Comparison of ENCODE assay signal across 9 cellular contexts in genomic region chr1:223708001-223708359, GRCh38. TPM values are rescaled to one million over a fixed set of nuclear protein-coding genes. Genes with fewer than 3 reads are reported as not detected.
A peak's percentile ranks its signal among the peaks of the same experiment; 100 is the strongest.
DNase-seq lines count a peak whose midpoint lies in the region; ATAC-seq, FAIRE-seq and TF ChIP-seq lines count a peak whose summit lies in the region.
"Had no signal": no experiment of that assay in that cellular context is flagged by ENCODE, and none has a peak within 500 bp of the region (broad histone marks: within the 10 kb centered on the region; RNA-seq: fewer than 3 reads in every experiment).

No MANE protein-coding gene starts in this region.

- BruUV-seq in HepG2 (replicated peaks; lab: Mats Ljungman, UMichigan): no TSS peak

- POLR2A ChIA-PET in HepG2 (lab: Yijun Ruan, JAX): interaction anchor here (0.7 to 2.7 kb wide), 6 partner anchors 11 to 285 kb away, joined by 3 to 11 read pairs (median 4); partner anchors contain the start of gene TP53BP2

- CTCF ChIA-PET in HepG2 (lab: Yijun Ruan, JAX; ENCODE audit: low intra/inter-chr PET ratio, low total read pairs): interaction anchor here (1.0 kb wide), 1 partner anchor 10 kb away, joined by 3 read pairs; no protein-coding TSS in a partner anchor

- H3K27ac ChIP-seq in adrenal gland: peak overlapping the region; percentile 77 to 97 (median 90)
- H3K27ac ChIP-seq in HepG2 (ENCODE audit: extremely low read length, insufficient read depth, low read length): peak overlapping the region; percentile 28
- H3K27ac ChIP-seq in transverse colon: peak overlapping the region; percentile 81 to 89 (median 86)

- no peak for TF ChIP-seq RAD21 in HepG2 (CRISPR knock-in tag; IDR thresholded peaks at IDR 0.05)

- H3K27me3 ChIP-seq in adrenal gland: no peaks in the 10 kb centered on the region
- H3K27me3 ChIP-seq in HepG2 (ENCODE audit: control insufficient read depth in 1 of 2, insufficient read depth in 2 of 2, low read length in 2 of 2): peaks cover 1 to 60% of the 10 kb centered on the region in 2 experiments; a peak in 4 of 5 replicates
- H3K27me3 ChIP-seq in transverse colon: no peaks in the 10 kb centered on the region

- peak overlapping the region; percentile 66 for H3K4me2 ChIP-seq in HepG2 (ENCODE audit: low read depth, low read length)

- H3K4me3 ChIP-seq in adrenal gland: no peak overlapping the region
- peak overlapping the region in 1 of 3 experiments; percentile 19; a peak in 1 of 6 replicates for H3K4me3 ChIP-seq in HepG2 (replicated peaks in 1 of 3; ENCODE audit: insufficient read depth in 1 of 3, low read depth in 2 of 3, low read length in 3 of 3)
- H3K4me3 ChIP-seq in transverse colon: no peak overlapping the region

- DNase-seq in NCI-H146 (lab: John Stamatoyannopoulos, UW): peak; percentile 74
- DNase-seq in NCI-H146 treated with DMSO at 0.1 percent for 48 hours (lab: John Stamatoyannopoulos, UW; ENCODE audit: unreplicated experiment): no peak
- DNase-seq in adrenal gland: peak in 1 of 7 donors; percentile 45
- peak; percentile 91 for DNase-seq in HepG2 (ENCODE audit: low spot score)
- peak; percentile 44 for DNase-seq in transverse colon

- H3K9ac ChIP-seq in HepG2 (ENCODE audit: insufficient read depth, low read depth, low read length): no peak overlapping the region

- TF ChIP-seq EP300 in HepG2 (IDR thresholded peaks at IDR 0.05; ENCODE audit: low read depth in 2 of 2, low read length in 2 of 2) (peak in 1 of 2 experiments; percentile 69; a peak in 1 of 4 replicates), HepG2 (CRISPR knock-in tag; IDR thresholded peaks at IDR 0.05; ENCODE audit: borderline replicate concordance) (peak; percentile 42; the same call in 1 of the 2 replicates), transverse colon (IDR thresholded peaks at IDR 0.05; ENCODE audit: low read depth) (no peak)

- H4K20me1 ChIP-seq in HepG2 (ENCODE audit: insufficient read depth, low read length): no peaks in the 10 kb centered on the region

- H3K9me3 ChIP-seq in adrenal gland (replicated peaks in 1 of 3): no peaks in the 10 kb centered on the region
- no peaks in the 10 kb centered on the region for H3K9me3 ChIP-seq in HepG2 (ENCODE audit: low read length)
- H3K9me3 ChIP-seq in transverse colon: no peaks in the 10 kb centered on the region

- TF ChIP-seq POLR2A in adrenal gland (IDR thresholded peaks at IDR 0.05) (no peak), HepG2 (IDR thresholded peaks at IDR 0.05; ENCODE audit: insufficient read depth in 1 of 2, low read depth in 2 of 2, low read length in 2 of 2) (no peak), transverse colon (IDR thresholded peaks at IDR 0.05) (no peak)

- peak; percentile 63 for FAIRE-seq in HepG2 (lab: Jason Lieb, UNC)
- FAIRE-seq: A204.1 had no signal

- ATAC-seq in HepG2 (peak; percentile 62), GM21825 (IDR thresholded peaks at IDR 0.05; ENCODE audit: unreplicated experiment) (no peak), GM18502 (IDR thresholded peaks at IDR 0.05; ENCODE audit: poor library complexity, unreplicated experiment) (no peak), HG02610 (IDR thresholded peaks at IDR 0.05; ENCODE audit: unreplicated experiment) (no peak)

- in situ Hi-C loops in HepG2 (cut with HindIII; ENCODE audit: extremely low pct_ligation_motif_present, low pct_unique_long_range_greater_than_20kb): no loop called here
- in situ Hi-C loops in transverse colon (cut with MboI; ENCODE audit: low pct_ligation_motif_present in 1 of 4, low pct_unique_long_range_greater_than_20kb in 1 of 4, low sequenced_read_pairs in 3 of 4): loop anchor here in 2 of 4 donors (5.0 to 10.0 kb wide), 2 partner anchors 44 to 47 kb away; no protein-coding TSS in a partner anchor

- TF ChIP-seq CTCF in adrenal gland (IDR thresholded peaks at IDR 0.05) (peak in 3 of 6 experiments; percentile 22 to 41 (median 38)), HepG2 (CRISPR knock-in tag; IDR thresholded peaks at IDR 0.05) (no peak), transverse colon (IDR thresholded peaks at IDR 0.05) (peak; percentile 20 to 70 (median 29))

- H3K4me1 ChIP-seq in adrenal gland (replicated peaks in 1 of 2): peaks cover 26 to 41% of the 10 kb centered on the region in 2 donors
- H3K4me1 ChIP-seq in HepG2 (ENCODE audit: insufficient read depth, low read length): peaks cover 66% of the 10 kb centered on the region
- H3K4me1 ChIP-seq in transverse colon: peaks cover 10 to 54% (median 36%) of the 10 kb centered on the region in 4 donors

- intact Hi-C loops in adrenal gland (cut with DNase I) (no loop called here), HepG2 (cut with micrococcal nuclease; ENCODE audit: unreplicated experiment) (loop anchor here (10.0 kb wide), 1 partner anchor 137 kb away; the partner anchor contains the start of gene TP53BP2), transverse colon (cut with DNase I; ENCODE audit: low total_unique reads) (no loop called here)

- WGBS in adrenal gland, 4 donors: 54 to 74% (median 62%) methylated on average over 5 of the region's 5 CpGs
- WGBS in HepG2 (ENCODE audit: low lambda C conversion rate): 7% methylated on average over 5 of the region's 5 CpGs
- WGBS in transverse colon (ENCODE audit: low coverage in 1 of 2), 2 donors: 50% methylated on average over 5 of the region's 5 CpGs; no CpG with 5 or more reads in 1 of the 2 donors

- no peaks in the 10 kb centered on the region for H3K79me2 ChIP-seq in HepG2 (ENCODE audit: insufficient read depth, low read length)

- no peak overlapping the region for H2AFZ ChIP-seq in HepG2 (ENCODE audit: low read length)

- no peaks in the 10 kb centered on the region for H3K36me3 ChIP-seq in adrenal gland (replicated peaks in 1 of 2)
- H3K36me3 ChIP-seq in HepG2 (replicated peaks in 1 of 2; ENCODE audit: control insufficient read depth in 1 of 2, insufficient read depth in 2 of 2, low read length in 2 of 2): no peaks in the 10 kb centered on the region
- no peaks in the 10 kb centered on the region for H3K36me3 ChIP-seq in transverse colon

TF ChIP-seq in HepG2, 621 proteins besides CTCF, POLR2A, EP300 and RAD21 (continues in another document):
- TF ChIP-seq ATRX (CRISPR knock-in tag; IDR thresholded peaks at IDR 0.05; ENCODE audit: borderline replicate concordance) (no peak), FOXA1 (IDR thresholded peaks at IDR 0.05) (no peak), FOXA1 (CRISPR knock-in tag; IDR thresholded peaks at IDR 0.05) (peak; percentile 42; the same call in 1 of the 2 replicates)

RNA-seq across cellular contexts. Expression of gene CAPN2, which starts 4.4 kb away (rescaled TPM):
- 100 to 1,000 TPM; 117 to 214 (median 199) TPM for total RNA-seq in adrenal gland
- polyA plus RNA-seq in adrenal gland: 100 to 1,000 TPM; 110 to 366 (median 258) TPM
- 6.2 and 7.8 TPM in 2 replicates for total RNA-seq in HepG2 (2016; rRNA removed; fragmentation: Illumina TruSeq; extraction: Trizol)
- total RNA-seq in HepG2 (2016; cell fraction: cytosol; rRNA removed; fragmentation: Illumina TruSeq; extraction: Trizol; ENCODE audit: low read depth): 2.0 and 2.6 TPM in 2 replicates
- total RNA-seq in HepG2 (2016; cell fraction: insoluble cytoplasmic fraction; rRNA removed; fragmentation: Illumina TruSeq; extraction: Trizol): 6.2 and 7.8 TPM in 2 replicates
- total RNA-seq in HepG2 (2016; cell fraction: membrane; rRNA removed; fragmentation: Illumina TruSeq; extraction: Trizol): 5.4 and 5.5 TPM in 2 replicates
- total RNA-seq in HepG2 (2016; cell fraction: nucleus; rRNA removed; fragmentation: Illumina TruSeq; extraction: Trizol): 4.8 and 5.3 TPM in 2 replicates
- 7.4 and 10.8 TPM in 2 replicates for polyA plus RNA-seq in HepG2 (2011; rRNA removed)
- polyA plus RNA-seq in HepG2 (2011; cell fraction: cytosol; rRNA removed): 3.5 and 4.8 TPM in 2 replicates
- polyA plus RNA-seq in HepG2 (2011; cell fraction: nucleus; rRNA removed): 27.6 and 31.4 TPM in 2 replicates
- polyA plus RNA-seq in HepG2 (2012): 7.0 and 8.4 TPM in 2 replicates
- polyA plus RNA-seq in HepG2 (2016; cell fraction: cytosol; fragmentation: Illumina TruSeq; extraction: Trizol; ENCODE audit: low read depth): 2.3 and 2.7 TPM in 2 replicates
- polyA plus RNA-seq in HepG2 (2016; cell fraction: insoluble cytoplasmic fraction; fragmentation: Illumina TruSeq; extraction: Trizol; ENCODE audit: low read depth): 8.9 and 9.2 TPM in 2 replicates
- polyA plus RNA-seq in HepG2 (2016; cell fraction: membrane; fragmentation: Illumina TruSeq; extraction: Trizol; ENCODE audit: low read depth): 4.9 and 5.3 TPM in 2 replicates
- 9.2 and 12.8 TPM in 2 replicates for polyA plus RNA-seq in HepG2 (2016; cell fraction: nucleus; fragmentation: Illumina TruSeq; extraction: Trizol; ENCODE audit: insufficient read depth, low read depth)
- polyA minus RNA-seq in HepG2 (2011; rRNA and poly(A)+ RNA removed; ENCODE audit: low replicate concordance): 5.0 and 63.8 TPM in 2 replicates
- 4.1 and 4.3 TPM in 2 replicates for polyA minus RNA-seq in HepG2 (2011; cell fraction: cytosol; rRNA and poly(A)+ RNA removed)
- 7.7 and 11.3 TPM in 2 replicates for polyA minus RNA-seq in HepG2 (2011; cell fraction: nucleus; rRNA and poly(A)+ RNA removed)
- 100 to 1,000 TPM; 193 to 505 (median 387) TPM for total RNA-seq in transverse colon

RNA-seq across cellular contexts. Expression of gene CAPN8, which starts 42.5 kb away (rescaled TPM):
- total RNA-seq in adrenal gland (1 to 10 TPM in 2 of 8 donors, under 1 TPM in 3, not detected in 3; 0.14 to 1.1 (median 0.42) TPM), HepG2 (2016; rRNA removed; fragmentation: Illumina TruSeq; extraction: Trizol) (0.20 TPM in 1 of 2 replicates, not detected in the other), transverse colon (100 to 1,000 TPM in 2 of 4 donors, 10 to 100 TPM in 2; 55.4 to 273 (median 91.6) TPM)
- polyA plus RNA-seq in adrenal gland (1 to 10 TPM in 1 of 3 donors, under 1 TPM in 1, not detected in 1; 0.53 to 1.7 TPM), HepG2 (2011; rRNA removed) (0.25 TPM in 2 replicates)
- not detected in 2 replicates for total RNA-seq in HepG2 (2016; cell fraction: cytosol; rRNA removed; fragmentation: Illumina TruSeq; extraction: Trizol; ENCODE audit: low read depth)
- total RNA-seq in HepG2 (2016; cell fraction: insoluble cytoplasmic fraction; rRNA removed; fragmentation: Illumina TruSeq; extraction: Trizol): 0.11 TPM in 1 of 2 replicates, not detected in the other
- total RNA-seq in HepG2 (2016; cell fraction: membrane; rRNA removed; fragmentation: Illumina TruSeq; extraction: Trizol): not detected in 2 replicates
- total RNA-seq in HepG2 (2016; cell fraction: nucleus; rRNA removed; fragmentation: Illumina TruSeq; extraction: Trizol): 0.31 TPM in 1 of 2 replicates, not detected in the other
- polyA plus RNA-seq in HepG2 (2011; cell fraction: cytosol; rRNA removed): 0.05 TPM in 1 of 2 replicates, not detected in the other
- polyA plus RNA-seq in HepG2 (2011; cell fraction: nucleus; rRNA removed): 1.1 and 2.0 TPM in 2 replicates
- 0.47 and 0.49 TPM in 2 replicates for polyA plus RNA-seq in HepG2 (2012)
- polyA plus RNA-seq in HepG2 (2016; cell fraction: cytosol; fragmentation: Illumina TruSeq; extraction: Trizol; ENCODE audit: low read depth): not detected in 2 replicates
- not detected in 2 replicates for polyA plus RNA-seq in HepG2 (2016; cell fraction: insoluble cytoplasmic fraction; fragmentation: Illumina TruSeq; extraction: Trizol; ENCODE audit: low read depth)
- polyA plus RNA-seq in HepG2 (2016; cell fraction: membrane; fragmentation: Illumina TruSeq; extraction: Trizol; ENCODE audit: low read depth): not detected in 2 replicates
- 1.4 TPM in 1 of 2 replicates, not detected in the other for polyA plus RNA-seq in HepG2 (2016; cell fraction: nucleus; fragmentation: Illumina TruSeq; extraction: Trizol; ENCODE audit: insufficient read depth, low read depth)
- polyA minus RNA-seq in HepG2 (2011; rRNA and poly(A)+ RNA removed; ENCODE audit: low replicate concordance): 0.58 TPM in 1 of 2 replicates, not detected in the other
- polyA minus RNA-seq in HepG2 (2011; cell fraction: cytosol; rRNA and poly(A)+ RNA removed): not detected in 2 replicates
- polyA minus RNA-seq in HepG2 (2011; cell fraction: nucleus; rRNA and poly(A)+ RNA removed): 0.87 and 1.0 TPM in 2 replicates

Comparison
In these comparisons a context has a peak if more than half of its experiments do, and no peak if none do; other contexts are left out.
1. H3K27ac ChIP-seq: peak in every context shown above with its lines; median percentile 90 in adrenal gland; 86 in transverse colon; 28 in HepG2.
2. RNA of gene CAPN2, which starts 4.4 kb away (total RNA-seq): 193 to 505 TPM in transverse colon and 117 to 214 TPM in adrenal gland; 2.0 to 7.8 TPM in HepG2; every median in the first group is over 10 times any median in the second.
3. RNA of gene CAPN8, which starts 42.5 kb away (total RNA-seq): 55.4 to 273 TPM in transverse colon; 0.14 to 1.1 TPM in adrenal gland and 0.11 to 0.31 TPM in HepG2; every median in the first group is over 10 times any median in the second.